17 cellular contexts compared by ENCODE assay signal in the genomic region with DNA sequence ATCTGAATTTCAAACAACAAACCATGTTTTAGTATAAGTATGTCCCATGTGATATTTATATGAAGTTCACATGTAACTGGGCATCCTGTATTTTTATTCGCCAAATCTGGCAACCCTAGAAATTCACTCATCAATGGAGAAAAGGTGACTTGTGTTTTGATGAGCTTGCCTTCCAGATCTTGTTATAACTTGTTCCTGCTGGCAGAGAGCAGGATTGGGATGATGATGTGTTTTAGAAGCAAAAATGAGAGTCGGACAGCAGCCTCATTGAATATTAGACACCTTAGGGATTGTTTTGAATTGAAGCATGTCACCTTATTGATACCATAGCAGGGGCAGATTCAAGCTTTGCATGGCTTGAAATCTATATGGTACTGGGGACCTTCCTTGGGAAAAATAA.
DNase-seq lines count a peak whose midpoint lies in the region; ATAC-seq and TF ChIP-seq lines count a peak whose summit lies in the region.
"Had no signal": no experiment of that assay in that cellular context is flagged by ENCODE, and none has a peak within 500 bp of the region (broad histone marks: within the 10 kb centered on the region; RNA-seq: fewer than 3 reads in every experiment).

No MANE protein-coding gene starts in this region.

- no peaks in the 10 kb centered on the region for H3K9me3 ChIP-seq in Caco-2
- H3K9me3 ChIP-seq in RWPE2 (ENCODE audit: severe bottlenecking): no peaks in the 10 kb centered on the region
- no peaks in the 10 kb centered on the region for H3K9me3 ChIP-seq in colonic mucosa
- no peaks in the 10 kb centered on the region for H3K9me3 ChIP-seq in T-helper 17 cell (ENCODE audit: control insufficient read depth, low read length, poor library complexity, severe bottlenecking)
- H3K9me3 ChIP-seq: BLaER1 treated with 17β-estradiol and CSF1 and Interleukin-3, amounts not matched to agents 10 nM and 100 nM had no signal

- no peaks in the 10 kb centered on the region for H3K27me3 ChIP-seq in Caco-2 (replicated peaks; ENCODE audit: control insufficient read depth, insufficient read depth, low read length)
- H3K27me3 ChIP-seq in RWPE2 (ENCODE audit: insufficient read depth, poor library complexity, severe bottlenecking): no peaks in the 10 kb centered on the region
- H3K27me3 ChIP-seq in colonic mucosa: no peaks in the 10 kb centered on the region
- H3K27me3 ChIP-seq in foreskin keratinocyte: no peaks in the 10 kb centered on the region
- H3K27me3 ChIP-seq: BLaER1 treated with 17β-estradiol and CSF1 and Interleukin-3, amounts not matched to agents 10 nM and 100 nM had no signal

- no TSS peak for BruUV-seq in Caco-2 (replicated peaks; lab: Mats Ljungman, UMichigan)

- peak overlapping the region; percentile 55 for H3K27ac Mint-ChIP-seq in Caco-2 (ENCODE audit: unreplicated experiment)
- no peak overlapping the region for H3K27ac Mint-ChIP-seq in T-helper 17 cell
- H3K27ac Mint-ChIP-seq: B cell; CD8-positive, alpha-beta memory T cell; H9 had no signal

- H3K4me3 Mint-ChIP-seq in Caco-2 (ENCODE audit: unreplicated experiment) (no peak overlapping the region), T-helper 17 cell (no peak overlapping the region)
- H3K4me3 Mint-ChIP-seq: B cell; CD8-positive, alpha-beta memory T cell; H9 had no signal

- no peaks in the 10 kb centered on the region for H3K36me3 ChIP-seq in Caco-2 (ENCODE audit: control insufficient read depth, insufficient read depth, low read length)
- no peaks in the 10 kb centered on the region for H3K36me3 ChIP-seq in RWPE2 (ENCODE audit: low read depth)
- no peaks in the 10 kb centered on the region for H3K36me3 ChIP-seq in colonic mucosa
- H3K36me3 ChIP-seq: BLaER1 treated with 17β-estradiol and CSF1 and Interleukin-3, amounts not matched to agents 10 nM and 100 nM had no signal

- no peak for DNase-seq in Caco-2
- DNase-seq in RWPE2 (ENCODE audit: low spot score): no peak
- DNase-seq in colonic mucosa: no peak
- DNase-seq in foreskin keratinocyte: peak; percentile 40 to 62
- DNase-seq in T-helper 17 cell: no peak
- DNase-seq in AML-193 (lab: John Stamatoyannopoulos, UW): no peak
- DNase-seq in DMS 273 (lab: John Stamatoyannopoulos, UW; ENCODE audit: unreplicated experiment): no peak
- DNase-seq: 8988T; CD8-positive, alpha-beta memory T cell; COR-L47; DMS153; DMS79; GDM1; H9 had no signal

- TF ChIP-seq CTCF in Caco-2 (IDR thresholded peaks at IDR 0.05; ENCODE audit: insufficient read depth in 1 of 2, low read depth in 1 of 2, low read length in 1 of 2, severe bottlenecking in 1 of 2, unreplicated experiment in 1 of 2): no peak
- no peak for TF ChIP-seq CTCF in RWPE2 (IDR thresholded peaks at IDR 0.05; ENCODE audit: poor library complexity, severe bottlenecking)
- no peak for TF ChIP-seq CTCF in colonic mucosa (IDR thresholded peaks at IDR 0.05)
- peak; percentile 11 for TF ChIP-seq CTCF in foreskin keratinocyte (conservative IDR thresholded peaks at IDR 0.05)

- H3K4me1 ChIP-seq in Caco-2: peaks cover 23% of the 10 kb centered on the region
- peaks cover 5% of the 10 kb centered on the region for H3K4me1 ChIP-seq in RWPE2 (ENCODE audit: insufficient read depth, poor library complexity, severe bottlenecking)
- H3K4me1 ChIP-seq in colonic mucosa: no peaks in the 10 kb centered on the region
- H3K4me1 ChIP-seq in foreskin keratinocyte: peaks cover 7% of the 10 kb centered on the region
- H3K4me1 ChIP-seq: BLaER1 treated with 17β-estradiol and CSF1 and Interleukin-3, amounts not matched to agents 10 nM and 100 nM had no signal

- CTCF ChIA-PET in Caco-2 (lab: Charles Lee): interaction anchor here (0.7 to 1.0 kb wide), 2 partner anchors 84 to 1179 kb away, joined by 3 read pairs; no protein-coding TSS in a partner anchor

- intact Hi-C loops in Caco-2 (cut with micrococcal nuclease; ENCODE audit: unreplicated experiment): no loop called here
- intact Hi-C loops in colonic mucosa (cut with DNase I): no loop called here

- H3K9me3 Mint-ChIP-seq in Caco-2 (ENCODE audit: unreplicated experiment): no peaks in the 10 kb centered on the region
- H3K9me3 Mint-ChIP-seq: CD8-positive, alpha-beta memory T cell; H9 had no signal

- ATAC-seq in RWPE2 (ENCODE audit: low read depth) (peak; percentile 45; the same call in 2 of the 3 replicates), foreskin keratinocyte (peak; percentile 69), T-helper 17 cell (no peak), HG03196 (IDR thresholded peaks at IDR 0.05; ENCODE audit: unreplicated experiment) (no peak)

- H3K4me3 ChIP-seq in Caco-2 (ENCODE audit: low read depth, low read length): no peak overlapping the region
- no peak overlapping the region for H3K4me3 ChIP-seq in RWPE2 (ENCODE audit: severe bottlenecking)
- no peak overlapping the region for H3K4me3 ChIP-seq in colonic mucosa
- H3K4me3 ChIP-seq: BLaER1 treated with 17β-estradiol and CSF1 and Interleukin-3, amounts not matched to agents 10 nM and 100 nM had no signal

- H3K4me1 Mint-ChIP-seq in Caco-2 (ENCODE audit: low read depth, unreplicated experiment) (peaks cover 37% of the 10 kb centered on the region), T-helper 17 cell (no peaks in the 10 kb centered on the region)
- H3K4me1 Mint-ChIP-seq: B cell; CD8-positive, alpha-beta memory T cell had no signal

- H3K27ac ChIP-seq in RWPE2 (ENCODE audit: poor library complexity, severe bottlenecking) (no peak overlapping the region), colonic mucosa (peak overlapping the region; percentile 45), foreskin keratinocyte (no peak overlapping the region)
- H3K27ac ChIP-seq: BLaER1 treated with 17β-estradiol and CSF1 and Interleukin-3, amounts not matched to agents 10 nM and 100 nM had no signal

- POLR2A ChIA-PET in Caco-2 (lab: Charles Lee): no interaction called here

- H3K36me3 Mint-ChIP-seq in Caco-2 (ENCODE audit: insufficient read depth, unreplicated experiment) (peaks cover 10% of the 10 kb centered on the region), T-helper 17 cell (ENCODE audit: low read depth) (no peaks in the 10 kb centered on the region)
- H3K36me3 Mint-ChIP-seq: CD8-positive, alpha-beta memory T cell had no signal

- H3K27me3 Mint-ChIP-seq in Caco-2 (ENCODE audit: insufficient read depth, unreplicated experiment): no peaks in the 10 kb centered on the region
- H3K27me3 Mint-ChIP-seq in T-helper 17 cell: peaks cover 18% of the 10 kb centered on the region

- no peak overlapping the region for H3K9ac ChIP-seq in colonic mucosa (ENCODE audit: low read depth in 2 of 2, low read length in 2 of 2)
- H3K9ac ChIP-seq: BLaER1 treated with 17β-estradiol and CSF1 and Interleukin-3, amounts not matched to agents 10 nM and 100 nM had no signal

Comparison
In these comparisons a context has a peak if more than half of its experiments do, and no peak if none do; other contexts are left out.
1. DNase-seq: peak in foreskin keratinocyte (2 of 2); none in Caco-2 (0 of 2), RWPE2 (single experiment), colonic mucosa (single experiment), T-helper 17 cell (0 of 3), AML-193 (0 of 2) and DMS 273 (single experiment).
2. ATAC-seq: peak in RWPE2 (single experiment) and foreskin keratinocyte (single experiment); none in T-helper 17 cell (single experiment) and HG03196 (single experiment).